11 cellular contexts compared by ENCODE assay signal in the genomic region with DNA sequence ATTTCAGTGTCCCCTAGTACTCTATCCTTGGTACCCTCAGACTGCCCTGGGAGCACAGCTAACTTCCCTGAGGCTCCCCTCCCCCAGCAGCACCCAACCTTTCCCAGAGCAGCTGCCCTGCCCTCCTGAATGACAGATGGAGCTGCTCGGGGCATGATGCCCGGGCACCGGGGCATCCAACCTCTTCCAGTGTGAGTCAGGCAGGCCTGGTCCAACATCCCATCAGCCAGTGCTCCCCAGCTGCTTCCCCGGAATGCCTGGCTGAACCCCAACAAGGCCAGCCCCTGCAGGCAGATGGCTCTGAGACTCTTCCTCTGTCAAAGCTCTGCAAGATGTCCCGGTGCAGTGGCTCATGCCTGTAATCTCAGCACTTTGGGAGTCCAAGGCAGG. TPM values are rescaled to one million over a fixed set of nuclear protein-coding genes. Genes with fewer than 3 reads are reported as not detected.
A peak's percentile ranks its signal among the peaks of the same experiment; 100 is the strongest.
DNase-seq lines count a peak whose midpoint lies in the region; ATAC-seq and TF ChIP-seq lines count a peak whose summit lies in the region.
"Had no signal": no experiment of that assay in that cellular context is flagged by ENCODE, and none has a peak within 500 bp of the region (broad histone marks: within the 10 kb centered on the region; RNA-seq: fewer than 3 reads in every experiment).

No MANE protein-coding gene starts in this region.

- CTCF ChIA-PET in Panc1 (lab: Charles Lee), result interaction anchor here (0.5 to 0.7 kb wide), 2 partner anchors 10 to 48 kb away, joined by 3 to 15 read pairs; no protein-coding TSS in a partner anchor

- TF ChIP-seq CTCF in Panc1 (IDR thresholded peaks at IDR 0.05), result no peak
- no peak for TF ChIP-seq CTCF in foreskin keratinocyte (conservative IDR thresholded peaks at IDR 0.05)

- POLR2A ChIA-PET in Panc1 (lab: Charles Lee), result no interaction called here

- H3K27me3 ChIP-seq in Panc1 (ENCODE audit: control insufficient read depth, insufficient read depth, low read length) (no peaks in the 10 kb centered on the region), foreskin keratinocyte (no peaks in the 10 kb centered on the region)

- no TSS peak for BruUV-seq in Panc1 (replicated peaks; lab: Mats Ljungman, UMichigan)

- H3K9me3 ChIP-seq in Panc1 (ENCODE audit: control insufficient read depth, insufficient read depth, low read depth, low read length), result peaks cover 7% of the 10 kb centered on the region; the same call in 1 of the 2 replicates

- in situ Hi-C loops in G401 (cut with HindIII; ENCODE audit: low sequenced_read_pairs) (no loop called here), Panc1 (cut with HindIII; ENCODE audit: low pct_unique_long_range_greater_than_20kb, low sequenced_read_pairs) (no loop called here)

- ATAC-seq in Panc1 (peak; percentile 59), foreskin keratinocyte (peak; percentile 73), sciatic nerve (peak; percentile 15), GM21529 (IDR thresholded peaks at IDR 0.05; ENCODE audit: unreplicated experiment) (no peak), HG02870 (IDR thresholded peaks at IDR 0.05; ENCODE audit: unreplicated experiment) (no peak)

- peak overlapping the region; percentile 94 for H3K27ac ChIP-seq in Panc1 (ENCODE audit: low read length)
- H3K27ac ChIP-seq in foreskin keratinocyte, result peak overlapping the region; percentile 98

- H3K4me3 ChIP-seq in Panc1 (ENCODE audit: low read depth in 2 of 2, low read length in 2 of 2), result peak overlapping the region in 1 of 2 experiments; percentile 13; a peak in 1 of 4 replicates

- peak; percentile 92 for DNase-seq in G401 (ENCODE audit: low spot score)
- no peak for DNase-seq in Panc1 (ENCODE audit: low read depth, low spot score)
- peak; percentile 54 to 72 for DNase-seq in foreskin keratinocyte
- no peak for DNase-seq in sciatic nerve (ENCODE audit: low spot score)
- no peak for DNase-seq in SW480 (ENCODE audit: low spot score)
- DNase-seq in putamen (ENCODE audit: low spot score), result no peak
- DNase-seq: activated gamma-delta T cell treated with Interleukin-2 at 50 U/mL for 16 hours, retina had no signal

- intact Hi-C loops in Panc1 (cut with micrococcal nuclease; ENCODE audit: unreplicated experiment), result no loop called here
- intact Hi-C loops in sciatic nerve (cut with DNase I), result no loop called here

- H3K36me3 ChIP-seq in Panc1 (ENCODE audit: control insufficient read depth, insufficient read depth, low read length), result no peaks in the 10 kb centered on the region

- peaks cover 34% of the 10 kb centered on the region for H3K4me1 ChIP-seq in Panc1 (ENCODE audit: control insufficient read depth, insufficient read depth, low read length)
- H3K4me1 ChIP-seq in foreskin keratinocyte, result peaks cover 20% of the 10 kb centered on the region

RNA-seq across cellular contexts. Expression of gene TSPAN15, which starts 11.9 kb away (rescaled TPM):
- 10.2 and 14.6 TPM in 2 replicates for total RNA-seq in G401 (2014; rRNA removed; shearing (Covaris generic))
- total RNA-seq in Panc1 (2021; ENCODE audit: unreplicated experiment) (199 TPM), foreskin keratinocyte (7.3 and 8.9 TPM in 2 replicates), sciatic nerve (103 TPM)
- polyA plus RNA-seq in Panc1 (2012; ENCODE audit: insufficient read length), result 415 TPM
- 8.6 and 10.7 TPM in 2 replicates for polyA plus RNA-seq in foreskin keratinocyte

RNA-seq across cellular contexts. Expression of gene TACR2, which starts 22.6 kb away (rescaled TPM):
- not detected in 2 replicates for total RNA-seq in G401 (2014; rRNA removed; shearing (Covaris generic))
- total RNA-seq in Panc1 (2021; ENCODE audit: unreplicated experiment), result 0.21 TPM
- polyA plus RNA-seq in Panc1 (2012; ENCODE audit: insufficient read length), result 0.94 TPM
- not detected in 2 replicates for total RNA-seq in foreskin keratinocyte
- 0.03 TPM in 1 of 2 replicates, not detected in the other for polyA plus RNA-seq in foreskin keratinocyte
- total RNA-seq in sciatic nerve, result 0.53 TPM
- total RNA-seq: T-helper 1 cell treated with Interleukin-12 subunit alpha and Interleukin-12 subunit beta and Interleukin-4 antibody, amounts not matched to agents 30 ng/mL and 1 ng/mL, for 36 hours had no signal

Comparison
In these comparisons a context has a peak if more than half of its experiments do, and no peak if none do; other contexts are left out.
1. DNase-seq: peak in G401 (single experiment) and foreskin keratinocyte (2 of 2); none in Panc1 (single experiment), sciatic nerve (single experiment), SW480 (single experiment) and putamen (single experiment).
2. ATAC-seq: peak in Panc1 (single experiment), foreskin keratinocyte (single experiment) and sciatic nerve (single experiment); none in GM21529 (single experiment) and HG02870 (single experiment).